Comparison of ENCODE assay signal across 42 cellular contexts in genomic region chr22:36678477-36678876, GRCh38. TPM values are rescaled to one million over a fixed set of nuclear protein-coding genes. Genes with fewer than 3 reads are reported as not detected.
"Had no signal": no experiment of that assay in that cellular context is flagged by ENCODE, and none has a peak within 500 bp of the region (broad histone marks: within the 10 kb centered on the region; RNA-seq: fewer than 3 reads in every experiment).

No MANE protein-coding gene starts in this region.

- H3K4me3 ChIP-seq: adrenal gland, ascending aorta, body of pancreas, breast epithelium, cardiac muscle cell had no signal

- H3K36me3 ChIP-seq: adrenal gland, ascending aorta, brain microvascular endothelial cell, breast epithelium, cardiac muscle cell had no signal

- H3K27ac ChIP-seq: adrenal gland, ascending aorta, body of pancreas, brain microvascular endothelial cell, breast epithelium, cardiac muscle cell had no signal

- ATAC-seq: activated naive CD4-positive, alpha-beta T cell treated with anti-CD3 and anti-CD28 coated beads, Interleukin-2, amount 50 U/mL, for 72 hours; activated naive CD8-positive, alpha-beta T cell treated with anti-CD3 and anti-CD28 coated beads, Interleukin-2, amount 50 U/mL, for 24 hours; activated T-cell treated with anti-CD3 and anti-CD28 coated beads, Interleukin-2, amount 50 U/mL, for 4 hours; activated T-cell treated with anti-CD3 and anti-CD28 coated beads, Interleukin-2, amount 50 U/mL, for 72 hours; activated T-helper 17 cell treated with anti-CD3 and anti-CD28 coated beads, Interleukin-2, amount 50 U/mL, for 72 hours; body of pancreas had no signal

- H3K4me3 Mint-ChIP-seq: activated naive CD4-positive, alpha-beta T cell treated with anti-CD3 and anti-CD28 coated beads for 36 hours; activated naive CD4-positive, alpha-beta T cell treated with anti-CD3 and anti-CD28 coated beads, Interleukin-2, amount 10 ng/mL, durations not matched to agents 7 days and 5 days; activated naive CD4-positive, alpha-beta T cell treated with anti-CD3 and anti-CD28 coated beads, Interleukin-2, amount 50 U/mL, for 24 hours; activated naive CD8-positive, alpha-beta T cell; activated naive CD8-positive, alpha-beta T cell treated with anti-CD3 and anti-CD28 coated beads for 36 hours; activated naive CD8-positive, alpha-beta T cell treated with anti-CD3 and anti-CD28 coated beads, Interleukin-2, amount 10 ng/mL, durations not matched to agents 7 days and 5 days; activated naive CD8-positive, alpha-beta T cell treated with anti-CD3 and anti-CD28 coated beads, Interleukin-2, amount 50 U/mL, for 24 hours; activated T-cell treated with anti-CD3 and anti-CD28 coated beads, Interleukin-2, amount 50 U/mL, for 24 hours; activated T-cell treated with anti-CD3 and anti-CD28 coated beads, Interleukin-2, amount 50 U/mL, for 4 hours; activated T-cell treated with anti-CD3 and anti-CD28 coated beads, Interleukin-2, amount 50 U/mL, for 72 hours; activated T-helper 1 cell treated with anti-CD3 and anti-CD28 coated beads, Interleukin-12 subunit alpha, Interleukin-12 subunit beta, Interleukin-2, Interleukin-4 antibody, amounts not matched to agents 30 ng/mL and 10 ng/mL and 1 ng/mL, durations not matched to agents 14 hours and 24 hours and 36 hours; activated T-helper 17 cell treated with anti-CD3 and anti-CD28 coated beads, Interleukin-2, amount 50 U/mL, for 72 hours; brain; central memory CD8-positive, alpha-beta T cell had no signal

- H3K9me3 Mint-ChIP-seq: activated naive CD4-positive, alpha-beta T cell treated with anti-CD3 and anti-CD28 coated beads for 36 hours; activated naive CD4-positive, alpha-beta T cell treated with anti-CD3 and anti-CD28 coated beads, Interleukin-2, amount 10 ng/mL, durations not matched to agents 7 days and 5 days; activated naive CD4-positive, alpha-beta T cell treated with anti-CD3 and anti-CD28 coated beads, Interleukin-2, amount 50 U/mL, for 24 hours; activated naive CD4-positive, alpha-beta T cell treated with anti-CD3 and anti-CD28 coated beads, Interleukin-2, amount 50 U/mL, for 72 hours; activated naive CD8-positive, alpha-beta T cell treated with anti-CD3 and anti-CD28 coated beads for 36 hours; activated naive CD8-positive, alpha-beta T cell treated with anti-CD3 and anti-CD28 coated beads, Interleukin-2, amount 10 ng/mL, durations not matched to agents 7 days and 5 days; activated naive CD8-positive, alpha-beta T cell treated with anti-CD3 and anti-CD28 coated beads, Interleukin-2, amount 50 U/mL, for 24 hours; activated T-cell treated with anti-CD3 and anti-CD28 coated beads, Interleukin-2, amount 50 U/mL, for 24 hours; activated T-cell treated with anti-CD3 and anti-CD28 coated beads, Interleukin-2, amount 50 U/mL, for 4 hours; activated T-cell treated with anti-CD3 and anti-CD28 coated beads, Interleukin-2, amount 50 U/mL, for 72 hours; activated T-helper 1 cell treated with anti-CD3 and anti-CD28 coated beads, Interleukin-12 subunit alpha, Interleukin-12 subunit beta, Interleukin-2, Interleukin-4 antibody, amounts not matched to agents 30 ng/mL and 10 ng/mL and 1 ng/mL, durations not matched to agents 14 hours and 24 hours and 36 hours; activated T-helper 17 cell treated with anti-CD3 and anti-CD28 coated beads, Interleukin-2, amount 50 U/mL, for 72 hours; activated T-helper 2 cell treated with anti-CD3 and anti-CD28 coated beads, Interferon-gamma antibody, Interleukin-2, Interleukin-4, amounts not matched to agents 10 μg/mL and 5 μg/mL and 100 μg/mL, durations not matched to agents 14 hours and 24 hours and 36 hours; brain; central memory CD8-positive, alpha-beta T cell had no signal

- FAIRE-seq: astrocyte, bronchial epithelial cell had no signal

- H3K27ac Mint-ChIP-seq: activated naive CD4-positive, alpha-beta T cell treated with anti-CD3 and anti-CD28 coated beads for 36 hours; activated naive CD4-positive, alpha-beta T cell treated with anti-CD3 and anti-CD28 coated beads, Interleukin-2, amount 10 ng/mL, durations not matched to agents 7 days and 5 days; activated naive CD4-positive, alpha-beta T cell treated with anti-CD3 and anti-CD28 coated beads, Interleukin-2, amount 50 U/mL, for 24 hours; activated naive CD4-positive, alpha-beta T cell treated with anti-CD3 and anti-CD28 coated beads, Interleukin-2, amount 50 U/mL, for 72 hours; activated naive CD8-positive, alpha-beta T cell; activated naive CD8-positive, alpha-beta T cell treated with anti-CD3 and anti-CD28 coated beads for 36 hours; activated naive CD8-positive, alpha-beta T cell treated with anti-CD3 and anti-CD28 coated beads, Interleukin-2, amount 10 ng/mL, durations not matched to agents 7 days and 5 days; activated naive CD8-positive, alpha-beta T cell treated with anti-CD3 and anti-CD28 coated beads, Interleukin-2, amount 50 U/mL, for 24 hours; activated T-cell treated with anti-CD3 and anti-CD28 coated beads, Interleukin-2, amount 50 U/mL, for 24 hours; activated T-cell treated with anti-CD3 and anti-CD28 coated beads, Interleukin-2, amount 50 U/mL, for 72 hours; activated T-helper 1 cell treated with anti-CD3 and anti-CD28 coated beads, Interleukin-12 subunit alpha, Interleukin-12 subunit beta, Interleukin-2, Interleukin-4 antibody, amounts not matched to agents 30 ng/mL and 10 ng/mL and 1 ng/mL, durations not matched to agents 14 hours and 24 hours and 36 hours; activated T-helper 17 cell treated with anti-CD3 and anti-CD28 coated beads, Interleukin-2, amount 50 U/mL, for 72 hours; activated T-helper 2 cell treated with anti-CD3 and anti-CD28 coated beads, Interferon-gamma antibody, Interleukin-2, Interleukin-4, amounts not matched to agents 10 μg/mL and 5 μg/mL and 100 μg/mL, durations not matched to agents 14 hours and 24 hours and 36 hours; brain had no signal

- H3K4me1 ChIP-seq: adrenal gland, ascending aorta, body of pancreas, breast epithelium had no signal

- H3K27me3 ChIP-seq: adrenal gland, ascending aorta, body of pancreas had no signal

- H3K36me3 Mint-ChIP-seq: activated naive CD4-positive, alpha-beta T cell treated with anti-CD3 and anti-CD28 coated beads, Interleukin-2, amount 10 ng/mL, durations not matched to agents 7 days and 5 days; activated naive CD4-positive, alpha-beta T cell treated with anti-CD3 and anti-CD28 coated beads, Interleukin-2, amount 50 U/mL, for 24 hours; activated naive CD4-positive, alpha-beta T cell treated with anti-CD3 and anti-CD28 coated beads, Interleukin-2, amount 50 U/mL, for 72 hours; activated naive CD8-positive, alpha-beta T cell; activated naive CD8-positive, alpha-beta T cell treated with anti-CD3 and anti-CD28 coated beads for 36 hours; activated naive CD8-positive, alpha-beta T cell treated with anti-CD3 and anti-CD28 coated beads, Interleukin-2, amount 10 ng/mL, durations not matched to agents 7 days and 5 days; brain had no signal

- H3K9me3 ChIP-seq: adrenal gland, ascending aorta, body of pancreas, breast epithelium had no signal

- DNase-seq: activated effector memory CD4-positive, alpha-beta T cell treated with anti-CD3 and anti-CD28 coated beads, Interleukin-2, amount 50 U/mL, for 16 hours; activated effector memory CD4-positive, alpha-beta T cell treated with Interleukin-2 at 50 U/mL for 16 hours; activated gamma-delta T cell; activated gamma-delta T cell treated with Interleukin-2 at 50 U/mL for 16 hours; activated naive CD4-positive, alpha-beta T cell; activated naive CD4-positive, alpha-beta T cell treated with anti-CD3 and anti-CD28 coated beads for 36 hours; activated naive CD4-positive, alpha-beta T cell treated with anti-CD3 and anti-CD28 coated beads, Interleukin-2, amount 10 ng/mL, durations not matched to agents 7 days and 5 days; activated naive CD4-positive, alpha-beta T cell treated with anti-CD3 and anti-CD28 coated beads, Interleukin-2, amount 50 U/mL, for 16 hours; activated naive CD4-positive, alpha-beta T cell treated with Interleukin-2 at 50 U/mL for 16 hours; activated naive CD8-positive, alpha-beta T cell treated with anti-CD3 and anti-CD28 coated beads for 36 hours; activated naive CD8-positive, alpha-beta T cell treated with anti-CD3 and anti-CD28 coated beads, Interleukin-2, amount 10 ng/mL, durations not matched to agents 7 days and 5 days; activated naive CD8-positive, alpha-beta T cell treated with anti-CD3 and anti-CD28 coated beads, Interleukin-2, amount 50 U/mL, for 24 hours; activated T-cell treated with anti-CD3 and anti-CD28 coated beads, Interleukin-2, amount 50 U/mL, for 1 hour; activated T-cell treated with anti-CD3 and anti-CD28 coated beads, Interleukin-2, amount 50 U/mL, for 24 hours; activated T-cell treated with anti-CD3 and anti-CD28 coated beads, Interleukin-2, amount 50 U/mL, for 4 hours; activated T-cell treated with anti-CD3 and anti-CD28 coated beads, Interleukin-2, amount 50 U/mL, for 48 hours; activated T-cell treated with anti-CD3 and anti-CD28 coated beads, Interleukin-2, amount 50 U/mL, for 72 hours; adrenal gland; amniotic stem cell; amygdala; anterior cingulate cortex; aorta; body of pancreas; brain microvascular endothelial cell; caudate nucleus; central memory CD4-positive, alpha-beta T cell; cerebellar nuclear complex had no signal

- H3K4me1 Mint-ChIP-seq: activated naive CD4-positive, alpha-beta T cell treated with anti-CD3 and anti-CD28 coated beads, Interleukin-2, amount 50 U/mL, for 24 hours; activated naive CD8-positive, alpha-beta T cell treated with anti-CD3 and anti-CD28 coated beads for 36 hours; activated naive CD8-positive, alpha-beta T cell treated with anti-CD3 and anti-CD28 coated beads, Interleukin-2, amount 10 ng/mL, durations not matched to agents 7 days and 5 days; activated naive CD8-positive, alpha-beta T cell treated with anti-CD3 and anti-CD28 coated beads, Interleukin-2, amount 50 U/mL, for 24 hours; activated T-helper 17 cell treated with anti-CD3 and anti-CD28 coated beads, Interleukin-2, amount 50 U/mL, for 72 hours; central memory CD8-positive, alpha-beta T cell had no signal

RNA-seq across cellular contexts. Expression of gene CACNG2, which starts 25.1 kb away (rescaled TPM):
- total RNA-seq: activated naive CD4-positive, alpha-beta T cell treated with anti-CD3 and anti-CD28 coated beads for 36 hours; activated naive CD4-positive, alpha-beta T cell treated with anti-CD3 and anti-CD28 coated beads, Interleukin-2, amount 50 U/mL, for 72 hours; activated naive CD8-positive, alpha-beta T cell treated with anti-CD3 and anti-CD28 coated beads for 36 hours; activated naive CD8-positive, alpha-beta T cell treated with anti-CD3 and anti-CD28 coated beads, Interleukin-2, amount 10 ng/mL, durations not matched to agents 7 days and 5 days; activated T-cell treated with anti-CD3 and anti-CD28 coated beads, Interleukin-2, amount 50 U/mL, for 4 hours; activated T-cell treated with anti-CD3 and anti-CD28 coated beads, Interleukin-2, amount 50 U/mL, for 72 hours; activated T-helper 1 cell treated with anti-CD3 and anti-CD28 coated beads, Interleukin-12 subunit alpha, Interleukin-12 subunit beta, Interleukin-2, Interleukin-4 antibody, amounts not matched to agents 30 ng/mL and 10 ng/mL and 1 ng/mL, durations not matched to agents 14 hours and 24 hours and 36 hours; activated T-helper 17 cell treated with anti-CD3 and anti-CD28 coated beads, Interleukin-2, amount 50 U/mL, for 72 hours; activated T-helper 2 cell treated with anti-CD3 and anti-CD28 coated beads, Interferon-gamma antibody, Interleukin-2, Interleukin-4, amounts not matched to agents 10 μg/mL and 5 μg/mL and 100 μg/mL, durations not matched to agents 14 hours and 24 hours and 36 hours; aorta; ascending aorta; astrocyte; body of pancreas; breast epithelium; bronchial epithelial cell; cardiac muscle cell; cardiac septum had no signal
- polyA plus RNA-seq: adipose tissue, cardiac muscle cell had no signal
